Comparison of ENCODE assay signal across 8 cellular contexts in genomic region chr1:109739738-109740614, GRCh38. TPM values are rescaled to one million over a fixed set of nuclear protein-coding genes. Genes with fewer than 3 reads are reported as not detected.
DNase-seq lines count a peak whose midpoint lies in the region; ATAC-seq and TF ChIP-seq lines count a peak whose summit lies in the region.

No MANE protein-coding gene starts in this region.

- BruUV-seq in PC-3 (replicated peaks; lab: Mats Ljungman, UMichigan): no TSS peak

- H3K4me1 ChIP-seq in ACC112 (ENCODE audit: control insufficient read depth, insufficient read depth, low read length, unreplicated experiment): peaks cover 5% of the 10 kb centered on the region
- peaks cover 7% of the 10 kb centered on the region for H3K4me1 ChIP-seq in PC-3 (ENCODE audit: insufficient read depth, low read length)

- peak overlapping the region; percentile 74 for H3K4me3 Mint-ChIP-seq in activated T-helper 17 cell treated with anti-CD3 and anti-CD28 coated beads, Interleukin-2, amount 50 U/mL, for 72 hours
- peak overlapping the region; percentile 69 to 94 (median 86) for H3K4me3 Mint-ChIP-seq in naive thymus-derived CD8-positive, alpha-beta T cell
- H3K4me3 Mint-ChIP-seq in stimulated activated memory B cell treated with anti-CD40 and anti-IgM and Interleukin-4, amounts not matched to agents 10 μg/mL and 1 μg/mL and 100 μg/mL, for 72 hours: peak overlapping the region; percentile 81

- no peaks in the 10 kb centered on the region for H3K27me3 Mint-ChIP-seq in activated T-helper 17 cell treated with anti-CD3 and anti-CD28 coated beads, Interleukin-2, amount 50 U/mL, for 72 hours
- peaks cover 0 to 24% (median 2%) of the 10 kb centered on the region in 5 donors for H3K27me3 Mint-ChIP-seq in naive thymus-derived CD8-positive, alpha-beta T cell
- H3K27me3 Mint-ChIP-seq in stimulated activated memory B cell treated with anti-CD40 and anti-IgM and Interleukin-4, amounts not matched to agents 10 μg/mL and 1 μg/mL and 100 μg/mL, for 72 hours: peaks cover 28% of the 10 kb centered on the region

- DNase-seq in HL-60 (ENCODE audit: low read depth in 1 of 2, low spot score in 1 of 2): peak; percentile 48 to 55
- DNase-seq in PC-3: peak; percentile 72
- DNase-seq in fibroblast of peridontal ligament (ENCODE audit: extremely low read depth): peak; percentile 47
- peak; percentile 70 to 91 (median 82) for DNase-seq in naive thymus-derived CD8-positive, alpha-beta T cell

- H3K4me2 ChIP-seq in PC-3 (ENCODE audit: low read length): peak overlapping the region; percentile 99

- CTCF ChIA-PET in PC-3 (lab: Charles Lee): no interaction called here

- H3K4me3 ChIP-seq in ACC112 (ENCODE audit: low read depth, low read length): peak overlapping the region; percentile 81
- peak overlapping the region; percentile 60 for H3K4me3 ChIP-seq in HL-60 (replicated peaks; ENCODE audit: insufficient read depth, low read length)
- H3K4me3 ChIP-seq in PC-3 (ENCODE audit: low read length): peak overlapping the region; percentile 89

- peak overlapping the region; percentile 42 for H3K27ac Mint-ChIP-seq in activated T-helper 17 cell treated with anti-CD3 and anti-CD28 coated beads, Interleukin-2, amount 50 U/mL, for 72 hours
- peak overlapping the region in 7 of 10 donors; percentile 86 to 96 (median 94) for H3K27ac Mint-ChIP-seq in naive thymus-derived CD8-positive, alpha-beta T cell
- peak overlapping the region; percentile 62 for H3K27ac Mint-ChIP-seq in stimulated activated memory B cell treated with anti-CD40 and anti-IgM and Interleukin-4, amounts not matched to agents 10 μg/mL and 1 μg/mL and 100 μg/mL, for 72 hours

- H3K36me3 ChIP-seq in ACC112 (ENCODE audit: insufficient read depth, low read length) (peaks cover 14% of the 10 kb centered on the region; the same call in 1 of the 2 replicates), PC-3 (ENCODE audit: low read depth, low read length) (peaks cover 17% of the 10 kb centered on the region; the same call in 1 of the 2 replicates)

- peak overlapping the region; percentile 60 for H3K9ac ChIP-seq in PC-3 (ENCODE audit: low read length)

- H3K27ac ChIP-seq in ACC112 (ENCODE audit: low read depth, low read length) (peak overlapping the region; percentile 4; the same call in 1 of the 2 replicates), HL-60 (replicated peaks) (no peak overlapping the region), PC-3 (ENCODE audit: low read length) (no peak overlapping the region)

- H3K27me3 ChIP-seq in ACC112 (ENCODE audit: insufficient read depth, low read length) (0 out of 2 replicates have a peak, but pooled peaks cover 3% of the 10 kb centered on the region), HL-60 (ENCODE audit: insufficient read depth, poor library complexity, severe bottlenecking) (peaks cover 4% of the 10 kb centered on the region), PC-3 (ENCODE audit: low read length) (no peaks in the 10 kb centered on the region)

- peak; percentile 64 for ATAC-seq in GM19043 (IDR thresholded peaks at IDR 0.05; ENCODE audit: low read depth, unreplicated experiment)
- ATAC-seq in PC-3: peak; percentile 93
- ATAC-seq in activated T-helper 17 cell treated with anti-CD3 and anti-CD28 coated beads, Interleukin-2, amount 50 U/mL, for 72 hours (replicated peaks): peak; percentile 98
- peak; percentile 94 for ATAC-seq in naive thymus-derived CD8-positive, alpha-beta T cell
- ATAC-seq in stimulated activated memory B cell treated with anti-CD40 and anti-IgM and Interleukin-4, amounts not matched to agents 10 μg/mL and 1 μg/mL and 100 μg/mL, for 72 hours: peak; percentile 95

- H3K79me2 ChIP-seq in ACC112 (ENCODE audit: control insufficient read depth, insufficient read depth, low read length, unreplicated experiment) (no peaks in the 10 kb centered on the region), PC-3 (ENCODE audit: low read length) (peaks cover 9% of the 10 kb centered on the region)

- H2AFZ ChIP-seq in ACC112 (ENCODE audit: low read length, unreplicated experiment) (peak overlapping the region; percentile 85), PC-3 (ENCODE audit: low read length) (peak overlapping the region; percentile 97)

- H3K9me3 ChIP-seq in PC-3 (ENCODE audit: low read length): no peaks in the 10 kb centered on the region

- H3K4me1 Mint-ChIP-seq in activated T-helper 17 cell treated with anti-CD3 and anti-CD28 coated beads, Interleukin-2, amount 50 U/mL, for 72 hours: peaks cover 8% of the 10 kb centered on the region
- peaks cover 12 to 19% (median 15%) of the 10 kb centered on the region in 4 donors for H3K4me1 Mint-ChIP-seq in naive thymus-derived CD8-positive, alpha-beta T cell
- H3K4me1 Mint-ChIP-seq in stimulated activated memory B cell treated with anti-CD40 and anti-IgM and Interleukin-4, amounts not matched to agents 10 μg/mL and 1 μg/mL and 100 μg/mL, for 72 hours: peaks cover 13% of the 10 kb centered on the region

- peaks cover 16% of the 10 kb centered on the region for H3K36me3 Mint-ChIP-seq in activated T-helper 17 cell treated with anti-CD3 and anti-CD28 coated beads, Interleukin-2, amount 50 U/mL, for 72 hours (ENCODE audit: low read depth)
- H3K36me3 Mint-ChIP-seq in naive thymus-derived CD8-positive, alpha-beta T cell: peaks cover 0 to 5% (median 0%) of the 10 kb centered on the region in 3 donors
- no peaks in the 10 kb centered on the region for H3K36me3 Mint-ChIP-seq in stimulated activated memory B cell treated with anti-CD40 and anti-IgM and Interleukin-4, amounts not matched to agents 10 μg/mL and 1 μg/mL and 100 μg/mL, for 72 hours

- no peaks in the 10 kb centered on the region for H3K9me3 Mint-ChIP-seq in activated T-helper 17 cell treated with anti-CD3 and anti-CD28 coated beads, Interleukin-2, amount 50 U/mL, for 72 hours
- no peaks in the 10 kb centered on the region for H3K9me3 Mint-ChIP-seq in naive thymus-derived CD8-positive, alpha-beta T cell
- no peaks in the 10 kb centered on the region for H3K9me3 Mint-ChIP-seq in stimulated activated memory B cell treated with anti-CD40 and anti-IgM and Interleukin-4, amounts not matched to agents 10 μg/mL and 1 μg/mL and 100 μg/mL, for 72 hours

- no peaks in the 10 kb centered on the region for H4K20me1 ChIP-seq in PC-3 (ENCODE audit: low read length)

- POLR2A ChIA-PET in PC-3 (lab: Charles Lee; ENCODE audit: unreplicated experiment): interaction anchor here (0.6 to 0.7 kb wide), 4 partner anchors 13 to 516 kb away, joined by 3 to 5 read pairs (median 3); no protein-coding TSS in a partner anchor
- POLR2A ChIA-PET in naive thymus-derived CD8-positive, alpha-beta T cell (lab: Charles Lee): interaction anchor here (1.0 kb wide), 1 partner anchor 14 kb away, joined by 3 read pairs; no protein-coding TSS in a partner anchor

- intact Hi-C loops in PC-3 (cut with micrococcal nuclease): no loop called here

- no peaks in the 10 kb centered on the region for H3F3A ChIP-seq in PC-3 (ENCODE audit: low read length, unreplicated experiment)

- no peaks in the 10 kb centered on the region for H3K9me2 ChIP-seq in PC-3 (replicated peaks; ENCODE audit: low read length)

- TF ChIP-seq CTCF in HL-60 (IDR thresholded peaks at IDR 0.05; ENCODE audit: insufficient read depth, low read length) (no peak), PC-3 (conservative IDR thresholded peaks at IDR 0.05; ENCODE audit: low read depth, low read length) (no peak)

RNA-seq across cellular contexts. Expression of gene GSTM3, which starts 0.9 kb away (rescaled TPM):
- 76.6 and 80.9 TPM in 2 replicates for total RNA-seq in PC-3 (2014; rRNA removed)
- total RNA-seq in activated T-helper 17 cell treated with anti-CD3 and anti-CD28 coated beads, Interleukin-2, amount 50 U/mL, for 72 hours: 10 to 100 TPM in 1 of 2 donors, 1 to 10 TPM in 1; 8.9 to 30.2 TPM
- 10 to 100 TPM; 10.7 to 13.2 TPM for total RNA-seq in naive thymus-derived CD8-positive, alpha-beta T cell
- polyA plus RNA-seq in naive thymus-derived CD8-positive, alpha-beta T cell: 10 to 100 TPM; 60.0 to 96.3 (median 62.1) TPM

RNA-seq across cellular contexts. Expression of gene EPS8L3, which starts 23.7 kb away (rescaled TPM):
- total RNA-seq in PC-3 (2014; rRNA removed): not detected in 2 replicates
- total RNA-seq in activated T-helper 17 cell treated with anti-CD3 and anti-CD28 coated beads, Interleukin-2, amount 50 U/mL, for 72 hours: not detected
- not detected for total RNA-seq in naive thymus-derived CD8-positive, alpha-beta T cell
- not detected for polyA plus RNA-seq in naive thymus-derived CD8-positive, alpha-beta T cell

RNA-seq across cellular contexts. Expression of gene GSTM5, which starts 27.9 kb away (rescaled TPM):
- total RNA-seq in PC-3 (2014; rRNA removed): not detected in 2 replicates
- not detected for total RNA-seq in activated T-helper 17 cell treated with anti-CD3 and anti-CD28 coated beads, Interleukin-2, amount 50 U/mL, for 72 hours
- total RNA-seq in naive thymus-derived CD8-positive, alpha-beta T cell: not detected
- 1 to 10 TPM in 1 of 3 donors, not detected in 2; 1.1 TPM for polyA plus RNA-seq in naive thymus-derived CD8-positive, alpha-beta T cell

RNA-seq across cellular contexts. Expression of gene GSTM1, which starts 52.4 kb away (rescaled TPM):
- total RNA-seq in PC-3 (2014; rRNA removed): not detected in 2 replicates
- total RNA-seq in activated T-helper 17 cell treated with anti-CD3 and anti-CD28 coated beads, Interleukin-2, amount 50 U/mL, for 72 hours: 10 to 100 TPM in 1 of 2 donors, not detected in 1; 86.5 TPM
- total RNA-seq in naive thymus-derived CD8-positive, alpha-beta T cell: under 1 TPM in 1 of 2 experiments, not detected in 1; 0.38 TPM
- 10 to 100 TPM in 2 of 3 donors, not detected in 1; 54.7 to 62.0 TPM for polyA plus RNA-seq in naive thymus-derived CD8-positive, alpha-beta T cell

Comparison
In these comparisons a context has a peak if more than half of its experiments do, and no peak if none do; other contexts are left out.
1. H3K27ac Mint-ChIP-seq: peak in every context shown above with its lines; median percentile 94 in naive thymus-derived CD8-positive, alpha-beta T cell; 62 in stimulated activated memory B cell treated with anti-CD40 and anti-IgM and Interleukin-4, amounts not matched to agents 10 μg/mL and 1 μg/mL and 100 μg/mL, for 72 hours; 42 in activated T-helper 17 cell treated with anti-CD3 and anti-CD28 coated beads, Interleukin-2, amount 50 U/mL, for 72 hours.